In genomic region chr3:69360690-69361089, GRCh38 we compare ENCODE assay signal across 28 cellular contexts.
"Had no signal": no experiment of that assay in that cellular context is flagged by ENCODE, and none has a peak within 500 bp of the region (broad histone marks: within the 10 kb centered on the region; RNA-seq: fewer than 3 reads in every experiment).

No MANE protein-coding gene starts in this region.

- H3K4me3 ChIP-seq: neural progenitor cell, ovary, psoas muscle, right lobe of liver, sigmoid colon, stomach, thoracic aorta, thyroid gland, tibial nerve, upper lobe of left lung, vagina had no signal

- H3K36me3 ChIP-seq: neural progenitor cell, ovary, right lobe of liver, sigmoid colon, stomach, thoracic aorta, thyroid gland, tibial nerve, upper lobe of left lung, vagina had no signal

- H3K27ac ChIP-seq: neural progenitor cell, ovary, parathyroid adenoma, psoas muscle, right lobe of liver, stomach, upper lobe of left lung, vagina had no signal

- H2AFZ ChIP-seq: neural progenitor cell, parathyroid adenoma had no signal

- H3K79me2 ChIP-seq: parathyroid adenoma had no signal

- H3K9me3 ChIP-seq: ovary, psoas muscle, right lobe of liver, thyroid gland, vagina had no signal

- H3K9ac ChIP-seq: neural progenitor cell, parathyroid adenoma had no signal

- DNase-seq: natural killer cell; occipital lobe; ovary; posterior cingulate gyrus; psoas muscle; right cardiac atrium; right lobe of liver; sigmoid colon; small intestine; stimulated activated CD4-positive, alpha-beta T cell treated with anti-CD3 and anti-CD28 coated beads, Interleukin-15, amount 100 ng/mL, for 24 hours; stimulated activated CD4-positive, alpha-beta T cell treated with anti-CD3 and anti-CD28 coated beads, Interleukin-2, amount 100 ng/mL, for 24 hours; stimulated activated CD4-positive, alpha-beta T cell treated with anti-CD3 and anti-CD28 coated beads, Interleukin-2, amount 100 ng/mL, for 48 hours; stimulated activated CD4-positive, alpha-beta T cell treated with anti-CD3 and anti-CD28 coated beads, Interleukin-4, amount 100 ng/mL, for 24 hours; stimulated activated naive B cell treated with anti-CD40 and anti-IgM and Interleukin-4, amounts not matched to agents 10 μg/mL and 1 μg/mL and 100 μg/mL, for 72 hours; stimulated activated naive CD4-positive, alpha-beta T cell treated with Interleukin-2 at 50 U/mL for 16 hours; stomach; thyroid gland; trophoblast cell; upper lobe of left lung had no signal

- H3K27me3 Mint-ChIP-seq: progenitor cell of endocrine pancreas; stimulated activated naive B cell treated with anti-CD40 and anti-IgM and Interleukin-4, amounts not matched to agents 10 μg/mL and 1 μg/mL and 100 μg/mL, for 72 hours had no signal

- H3K27ac Mint-ChIP-seq: natural killer cell; neural progenitor cell; progenitor cell of endocrine pancreas; stimulated activated effector memory CD8-positive, alpha-beta T cell treated with anti-CD3 and anti-CD28 coated beads, Interleukin-12 subunit alpha, Interleukin-12 subunit beta, amount 100 ng/mL, for 72 hours; stimulated activated naive B cell treated with anti-CD40 and anti-IgM and Interleukin-4, amounts not matched to agents 10 μg/mL and 1 μg/mL and 100 μg/mL, for 72 hours; stimulated activated naive CD8-positive, alpha-beta T cell treated with anti-CD3 and anti-CD28 coated beads, Interleukin-15, Interleukin-2, amounts not matched to agents 100 ng/mL and 50 ng/mL, for 24 hours had no signal

- H3K4me1 ChIP-seq: neural progenitor cell, parathyroid adenoma, psoas muscle, right lobe of liver, vagina had no signal

- ATAC-seq: natural killer cell; psoas muscle; right cardiac atrium; right lobe of liver; stimulated activated effector memory CD8-positive, alpha-beta T cell treated with anti-CD3 and anti-CD28 coated beads, Interleukin-12 subunit alpha, Interleukin-12 subunit beta, amount 100 ng/mL, for 72 hours; stimulated activated naive B cell treated with anti-CD40 and anti-IgM and Interleukin-4, amounts not matched to agents 10 μg/mL and 1 μg/mL and 100 μg/mL, for 72 hours had no signal

- H3K4me2 ChIP-seq: neural progenitor cell had no signal

- H3K4me3 Mint-ChIP-seq: natural killer cell; nephron; neural progenitor cell; stimulated activated effector memory CD8-positive, alpha-beta T cell treated with anti-CD3 and anti-CD28 coated beads, Interleukin-12 subunit alpha, Interleukin-12 subunit beta, amount 100 ng/mL, for 72 hours; stimulated activated naive B cell treated with anti-CD40 and anti-IgM and Interleukin-4, amounts not matched to agents 10 μg/mL and 1 μg/mL and 100 μg/mL, for 72 hours; stimulated activated naive CD8-positive, alpha-beta T cell treated with anti-CD3 and anti-CD28 coated beads, Interleukin-15, Interleukin-2, amounts not matched to agents 100 ng/mL and 50 ng/mL, for 24 hours had no signal

- H3K27me3 ChIP-seq: neural progenitor cell, ovary, right lobe of liver, sigmoid colon, thyroid gland, tibial nerve, upper lobe of left lung, vagina had no signal

- H3K9me3 Mint-ChIP-seq: natural killer cell; nephron; neural progenitor cell; stimulated activated effector memory CD8-positive, alpha-beta T cell treated with anti-CD3 and anti-CD28 coated beads, Interleukin-12 subunit alpha, Interleukin-12 subunit beta, amount 100 ng/mL, for 72 hours had no signal

- H3K4me1 Mint-ChIP-seq: neural progenitor cell; stimulated activated effector memory CD8-positive, alpha-beta T cell treated with anti-CD3 and anti-CD28 coated beads, Interleukin-12 subunit alpha, Interleukin-12 subunit beta, amount 100 ng/mL, for 72 hours had no signal

- H3K36me3 Mint-ChIP-seq: natural killer cell; neural progenitor cell; stimulated activated effector memory CD8-positive, alpha-beta T cell treated with anti-CD3 and anti-CD28 coated beads, Interleukin-12 subunit alpha, Interleukin-12 subunit beta, amount 100 ng/mL, for 72 hours had no signal
